In genomic region chr2:160493227-160494028, GRCh38 we compare ENCODE assay signal across 8 cellular contexts. TPM values are rescaled to one million over a fixed set of nuclear protein-coding genes. Genes with fewer than 3 reads are reported as not detected.
DNase-seq lines count a peak whose midpoint lies in the region; ATAC-seq and TF ChIP-seq lines count a peak whose summit lies in the region.

Gene RBMS1, minus strand, starts transcription at chr2:160493807. Its CDS starts 444 bp downstream, at chr2:160493363.

- H3K36me3 ChIP-seq in lung (ENCODE audit: control insufficient read depth in 2 of 2, insufficient read depth in 2 of 2, low read length in 2 of 2), result no peaks in the 10 kb centered on the region

- H3K4me3 Mint-ChIP-seq in activated CD4-positive, alpha-beta memory T cell treated with anti-CD3 and anti-CD28 coated beads for 36 hours, result peak within 1 kb of the TSS; percentile 95

- no peaks in the 10 kb centered on the region for H3K27me3 ChIP-seq in lung (ENCODE audit: control insufficient read depth, insufficient read depth)

- H3K27ac Mint-ChIP-seq in activated CD4-positive, alpha-beta memory T cell treated with anti-CD3 and anti-CD28 coated beads for 36 hours, result peak within 1 kb of the TSS; percentile 93

- 0 to 1% methylated on average over 42 to 66 of the region's 66 CpGs for WGBS in lung, 2 donors

- H3K27me3 Mint-ChIP-seq in activated CD4-positive, alpha-beta memory T cell treated with anti-CD3 and anti-CD28 coated beads for 36 hours, result no peaks in the 10 kb centered on the region

- no peaks in the 10 kb centered on the region for H3K9me3 ChIP-seq in lung (ENCODE audit: control insufficient read depth in 2 of 2, insufficient read depth in 1 of 2, low read length in 1 of 2)

- peak; percentile 16 for DNase-seq in NOMO-1 treated with DMSO at 0.1 percent for 48 hours (lab: John Stamatoyannopoulos, UW; ENCODE audit: unreplicated experiment)
- DNase-seq in NOMO-1 treated with dmso at 0.1 percent for 144 hours (lab: John Stamatoyannopoulos, UW; ENCODE audit: unreplicated experiment), result no peak
- peak; percentile 67 for DNase-seq in NCI-H2227 treated with DMSO at 0.1 percent for 48 hours (lab: John Stamatoyannopoulos, UW)
- DNase-seq in activated CD4-positive, alpha-beta memory T cell treated with anti-CD3 and anti-CD28 coated beads for 36 hours, result peak; percentile 59
- peak; percentile 33 for DNase-seq in effector CD4-positive, alpha-beta T cell
- DNase-seq in lung (ENCODE audit: low spot score), result peak; percentile 55
- peak; percentile 10 for DNase-seq in stimulated activated CD8-positive, alpha-beta memory T cell treated with anti-CD3 and anti-CD28 coated beads, Interleukin-12 subunit alpha, Interleukin-12 subunit beta, amount 100 ng/mL, for 24 hours (ENCODE audit: extremely low read depth)
- DNase-seq in NCI-H1694 (lab: John Stamatoyannopoulos, UW), result no peak

- CTCF ChIA-PET in activated CD4-positive, alpha-beta memory T cell treated with anti-CD3 and anti-CD28 coated beads for 36 hours (lab: Charles Lee), result interaction anchor here (0.6 to 0.8 kb wide), 2 partner anchors 65 to 169 kb away, joined by 3 to 4 read pairs; no protein-coding TSS in a partner anchor

- no peak for TF ChIP-seq CTCF in lung (IDR thresholded peaks at IDR 0.05; ENCODE audit: control extremely low read depth, extremely low read depth)

- peaks cover 2 to 6% of the 10 kb centered on the region in 2 donors for H3K4me1 ChIP-seq in lung (ENCODE audit: control insufficient read depth in 2 of 2, insufficient read depth in 2 of 2, low read length in 2 of 2)

- peak; percentile 56 for ATAC-seq in lung (ENCODE audit: insufficient read depth, low FRiP score)

- peaks cover 2% of the 10 kb centered on the region for H3K36me3 Mint-ChIP-seq in activated CD4-positive, alpha-beta memory T cell treated with anti-CD3 and anti-CD28 coated beads for 36 hours

- POLR2A ChIA-PET in activated CD4-positive, alpha-beta memory T cell treated with anti-CD3 and anti-CD28 coated beads for 36 hours (lab: Charles Lee), result no interaction called here

- H3K4me3 ChIP-seq in lung, result peak within 1 kb of the TSS; percentile 85

- H3K27ac ChIP-seq in lung (ENCODE audit: low read depth in 1 of 2, low read length in 1 of 2), result peak within 1 kb of the TSS; percentile 96 to 99

- H3K4me1 Mint-ChIP-seq in activated CD4-positive, alpha-beta memory T cell treated with anti-CD3 and anti-CD28 coated beads for 36 hours (ENCODE audit: low read depth), result peaks cover 36% of the 10 kb centered on the region

- no peaks in the 10 kb centered on the region for H3K9me3 Mint-ChIP-seq in activated CD4-positive, alpha-beta memory T cell treated with anti-CD3 and anti-CD28 coated beads for 36 hours

- intact Hi-C loops in activated CD4-positive, alpha-beta memory T cell treated with anti-CD3 and anti-CD28 coated beads for 36 hours (cut with micrococcal nuclease), result loop anchor here (1.0 to 10.0 kb wide), 7 partner anchors 23 to 674 kb away; partner anchors contain the start of gene LY75

RNA-seq across cellular contexts. Expression of gene RBMS1, which starts in this region (rescaled TPM):
- total RNA-seq in activated CD4-positive, alpha-beta memory T cell treated with anti-CD3 and anti-CD28 coated beads for 36 hours, result 10 to 100 TPM; 37.9 to 40.0 TPM
- total RNA-seq in lung, result 100 to 1,000 TPM in 1 of 2 donors, 10 to 100 TPM in 1; 93.4 to 215 TPM
- polyA plus RNA-seq in lung, result 10 to 100 TPM; 49.5 to 59.2 TPM

Comparison
In these comparisons a context has a peak if more than half of its experiments do, and no peak if none do; other contexts are left out.
1. DNase-seq: peak in NOMO-1 treated with DMSO at 0.1 percent for 48 hours (single experiment), NCI-H2227 treated with DMSO at 0.1 percent for 48 hours (single experiment), activated CD4-positive, alpha-beta memory T cell treated with anti-CD3 and anti-CD28 coated beads for 36 hours (single experiment), effector CD4-positive, alpha-beta T cell (single experiment), lung (single experiment) and stimulated activated CD8-positive, alpha-beta memory T cell treated with anti-CD3 and anti-CD28 coated beads, Interleukin-12 subunit alpha, Interleukin-12 subunit beta, amount 100 ng/mL, for 24 hours (single experiment); none in NOMO-1 treated with dmso at 0.1 percent for 144 hours (single experiment) and NCI-H1694 (single experiment).